Comparison of ENCODE assay signal across 10 cellular contexts in genomic region chr9:107243757-107244156, GRCh38.
DNase-seq lines count a peak whose midpoint lies in the region; ATAC-seq, FAIRE-seq and TF ChIP-seq lines count a peak whose summit lies in the region.
"Had no signal": no experiment of that assay in that cellular context is flagged by ENCODE, and none has a peak within 500 bp of the region (broad histone marks: within the 10 kb centered on the region; RNA-seq: fewer than 3 reads in every experiment).

No MANE protein-coding gene starts in this region.

- H3K9me3 ChIP-seq in WERI-Rb-1 (ENCODE audit: severe bottlenecking) = no peaks in the 10 kb centered on the region

- DNase-seq in activated CD4-positive, alpha-beta T cell treated with anti-CD3 and anti-CD28 coated beads for 4 hours = peak; percentile 43 to 46
- no peak for DNase-seq in activated CD4-positive, alpha-beta T cell treated with anti-CD3 and anti-CD28 coated beads for 1 hour
- DNase-seq in activated CD4-positive, alpha-beta T cell treated with anti-CD3 and anti-CD28 coated beads, Interleukin-2, amount 50 U/mL, for 4 hours = peak; percentile 21 to 38
- DNase-seq in GM20000 (ENCODE audit: low spot score) (no peak), WERI-Rb-1 (no peak)

- peak; percentile 87 for ATAC-seq in HG03442 (IDR thresholded peaks at IDR 0.05; ENCODE audit: unreplicated experiment)
- no peak for ATAC-seq in GM19328 (IDR thresholded peaks at IDR 0.05; ENCODE audit: unreplicated experiment)

- no peak overlapping the region for H3K4me3 ChIP-seq in WERI-Rb-1 (ENCODE audit: low read depth, low read length)

- TF ChIP-seq CTCF in GM20000 (IDR thresholded peaks at IDR 0.05; ENCODE audit: extremely low read depth, missing control alignments) (no peak), WERI-Rb-1 (IDR thresholded peaks at IDR 0.05; ENCODE audit: low read depth, low read length) (no peak)

- no peaks in the 10 kb centered on the region for H3K36me3 ChIP-seq in WERI-Rb-1

- no peaks in the 10 kb centered on the region for H3K27me3 ChIP-seq in WERI-Rb-1 (ENCODE audit: insufficient read depth, low read depth, severe bottlenecking)

- no peak overlapping the region for H3K27ac ChIP-seq in WERI-Rb-1
- H3K27ac ChIP-seq: C4-2B, parathyroid adenoma had no signal

- peak; percentile 98 for FAIRE-seq in islet of Langerhans (lab: Jason Lieb, UNC)

Comparison
In these comparisons a context has a peak if more than half of its experiments do, and no peak if none do; other contexts are left out.
1. DNase-seq: peak in activated CD4-positive, alpha-beta T cell treated with anti-CD3 and anti-CD28 coated beads for 4 hours (2 of 2) and activated CD4-positive, alpha-beta T cell treated with anti-CD3 and anti-CD28 coated beads, Interleukin-2, amount 50 U/mL, for 4 hours (2 of 2); none in activated CD4-positive, alpha-beta T cell treated with anti-CD3 and anti-CD28 coated beads for 1 hour (single experiment), GM20000 (single experiment) and WERI-Rb-1 (single experiment).